ENCODE assay signal across 12 cellular contexts in the genomic region with DNA sequence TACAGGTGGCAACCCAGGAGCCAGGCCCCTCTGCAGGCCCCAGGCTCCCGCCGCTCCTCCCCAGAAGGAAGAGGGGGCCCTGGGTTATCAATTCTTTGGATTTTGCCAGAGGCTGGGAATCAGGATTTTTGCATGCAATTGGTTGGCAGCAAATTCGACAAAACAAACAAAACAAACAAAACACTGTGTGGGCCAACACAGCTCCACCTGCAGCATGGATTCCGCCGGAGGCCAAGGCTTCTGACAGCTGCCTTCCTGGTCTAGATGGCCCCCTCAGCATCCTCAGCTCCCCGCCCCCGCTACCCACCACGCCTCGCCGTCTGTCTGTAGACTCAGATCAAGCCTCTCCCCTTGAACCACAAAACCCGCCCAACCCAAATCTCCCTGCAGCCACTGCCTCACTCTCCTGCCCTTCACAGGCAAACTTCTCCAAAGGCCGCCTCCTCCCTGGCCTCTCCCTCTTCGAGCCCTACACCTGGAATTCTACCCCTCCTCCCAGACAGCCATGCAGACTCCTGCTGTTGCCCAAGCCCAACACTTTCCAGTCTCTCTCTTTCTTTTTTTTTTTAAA. TPM values are rescaled to one million over a fixed set of nuclear protein-coding genes. Genes with fewer than 3 reads are reported as not detected.
DNase-seq lines count a peak whose midpoint lies in the region; ATAC-seq and TF ChIP-seq lines count a peak whose summit lies in the region.
"Had no signal": no experiment of that assay in that cellular context is flagged by ENCODE, and none has a peak within 500 bp of the region (broad histone marks: within the 10 kb centered on the region; RNA-seq: fewer than 3 reads in every experiment).

No MANE protein-coding gene starts in this region.

- no peak overlapping the region for H3K4me3 Mint-ChIP-seq in T-helper 1 cell treated with Interleukin-12 subunit alpha and Interleukin-12 subunit beta and Interleukin-4 antibody, amounts not matched to agents 30 μg/mL and 1 μg/mL, for 36 hours
- peak overlapping the region in 2 of 5 experiments; percentile 18 to 21 for H3K4me3 Mint-ChIP-seq in brain
- no peak overlapping the region for H3K4me3 Mint-ChIP-seq in activated T-helper 2 cell treated with anti-CD3 and anti-CD28 coated beads, Interferon-gamma antibody, Interleukin-2, Interleukin-4, amounts not matched to agents 10 μg/mL and 5 μg/mL and 100 μg/mL, durations not matched to agents 14 hours and 24 hours and 36 hours (ENCODE audit: low read depth)

- peaks cover 18% of the 10 kb centered on the region for H3K27me3 Mint-ChIP-seq in T-helper 1 cell treated with Interleukin-12 subunit alpha and Interleukin-12 subunit beta and Interleukin-4 antibody, amounts not matched to agents 30 μg/mL and 1 μg/mL, for 36 hours (ENCODE audit: low read depth)
- H3K27me3 Mint-ChIP-seq in brain, result peaks cover 2% of the 10 kb centered on the region
- peaks cover 7% of the 10 kb centered on the region for H3K27me3 Mint-ChIP-seq in activated T-helper 2 cell treated with anti-CD3 and anti-CD28 coated beads, Interferon-gamma antibody, Interleukin-2, Interleukin-4, amounts not matched to agents 10 μg/mL and 5 μg/mL and 100 μg/mL, durations not matched to agents 14 hours and 24 hours and 36 hours (ENCODE audit: low read depth)

- ATAC-seq in GM21717 (IDR thresholded peaks at IDR 0.05; ENCODE audit: unreplicated experiment), result no peak

- H3K27ac Mint-ChIP-seq in T-helper 1 cell treated with Interleukin-12 subunit alpha and Interleukin-12 subunit beta and Interleukin-4 antibody, amounts not matched to agents 30 μg/mL and 1 μg/mL, for 36 hours, result peak overlapping the region; percentile 15
- H3K27ac Mint-ChIP-seq in brain, result peak overlapping the region in 4 of 5 experiments; percentile 47 to 93 (median 67)
- H3K27ac Mint-ChIP-seq in activated T-helper 2 cell treated with anti-CD3 and anti-CD28 coated beads, Interferon-gamma antibody, Interleukin-2, Interleukin-4, amounts not matched to agents 10 μg/mL and 5 μg/mL and 100 μg/mL, durations not matched to agents 14 hours and 24 hours and 36 hours, result no peak overlapping the region

- no peak for DNase-seq in T-helper 1 cell
- DNase-seq in NCI-H146 treated with DMSO at 0.1 percent for 48 hours (lab: John Stamatoyannopoulos, UW; ENCODE audit: unreplicated experiment), result peak; percentile 80
- DNase-seq in stimulated activated CD8-positive, alpha-beta memory T cell treated with anti-CD3 and anti-CD28 coated beads, Interleukin-4, amount 100 ng/mL, for 48 hours, result peak; percentile 62
- DNase-seq in middle frontal gyrus (ENCODE audit: extremely low spot score, low spot score), result no peak
- no peak for DNase-seq in activated T-helper 2 cell treated with anti-CD3 and anti-CD28 coated beads, Interferon-gamma antibody, Interleukin-2, Interleukin-4, amounts not matched to agents 10 μg/mL and 5 μg/mL and 100 μg/mL, durations not matched to agents 14 hours and 24 hours and 36 hours (ENCODE audit: low spot score)
- DNase-seq: activated CD4-positive, CD25-positive, alpha-beta regulatory T cell treated with anti-CD3 and anti-CD28 coated beads, Interleukin-2, amount 50 U/mL, for 72 hours; NCI-H446 treated with DMSO at 0.1 percent for 48 hours; occipital lobe; SIG-M5 had no signal

- H3K9me3 Mint-ChIP-seq in T-helper 1 cell treated with Interleukin-12 subunit alpha and Interleukin-12 subunit beta and Interleukin-4 antibody, amounts not matched to agents 30 μg/mL and 1 μg/mL, for 36 hours, result peaks cover 9% of the 10 kb centered on the region
- H3K9me3 Mint-ChIP-seq in brain, result peaks cover 0 to 5% (median 0%) of the 10 kb centered on the region in 5 experiments
- peaks cover 7% of the 10 kb centered on the region for H3K9me3 Mint-ChIP-seq in activated T-helper 2 cell treated with anti-CD3 and anti-CD28 coated beads, Interferon-gamma antibody, Interleukin-2, Interleukin-4, amounts not matched to agents 10 μg/mL and 5 μg/mL and 100 μg/mL, durations not matched to agents 14 hours and 24 hours and 36 hours

- intact Hi-C loops in activated T-helper 2 cell treated with anti-CD3 and anti-CD28 coated beads, Interferon-gamma antibody, Interleukin-2, Interleukin-4, amounts not matched to agents 10 μg/mL and 5 μg/mL and 100 μg/mL, durations not matched to agents 14 hours and 24 hours and 36 hours (cut with micrococcal nuclease), result no loop called here

- peaks cover 4% of the 10 kb centered on the region for H3K4me1 Mint-ChIP-seq in T-helper 1 cell treated with Interleukin-12 subunit alpha and Interleukin-12 subunit beta and Interleukin-4 antibody, amounts not matched to agents 30 μg/mL and 1 μg/mL, for 36 hours (ENCODE audit: low read depth)
- H3K4me1 Mint-ChIP-seq in brain, result peaks cover 42% of the 10 kb centered on the region
- no peaks in the 10 kb centered on the region for H3K4me1 Mint-ChIP-seq in activated T-helper 2 cell treated with anti-CD3 and anti-CD28 coated beads, Interferon-gamma antibody, Interleukin-2, Interleukin-4, amounts not matched to agents 10 μg/mL and 5 μg/mL and 100 μg/mL, durations not matched to agents 14 hours and 24 hours and 36 hours (ENCODE audit: low read depth)

- TF ChIP-seq CTCF in brain (conservative IDR thresholded peaks at IDR 0.05), result no peak

- H3K36me3 Mint-ChIP-seq in T-helper 1 cell treated with Interleukin-12 subunit alpha and Interleukin-12 subunit beta and Interleukin-4 antibody, amounts not matched to agents 30 μg/mL and 1 μg/mL, for 36 hours (ENCODE audit: low read depth), result no peaks in the 10 kb centered on the region
- no peaks in the 10 kb centered on the region for H3K36me3 Mint-ChIP-seq in brain
- H3K36me3 Mint-ChIP-seq in activated T-helper 2 cell treated with anti-CD3 and anti-CD28 coated beads, Interferon-gamma antibody, Interleukin-2, Interleukin-4, amounts not matched to agents 10 μg/mL and 5 μg/mL and 100 μg/mL, durations not matched to agents 14 hours and 24 hours and 36 hours (ENCODE audit: low read depth), result no peaks in the 10 kb centered on the region

RNA-seq across cellular contexts. Expression of a gene that starts 58.0 kb away (rescaled TPM):
- polyA plus RNA-seq in brain (ENCODE audit: insufficient read depth, low read depth, low replicate concordance), result 4.3 TPM
- 0.25 and 0.51 TPM in 2 replicates for total RNA-seq in activated T-helper 2 cell treated with anti-CD3 and anti-CD28 coated beads, Interferon-gamma antibody, Interleukin-2, Interleukin-4, amounts not matched to agents 10 μg/mL and 5 μg/mL and 100 μg/mL, durations not matched to agents 14 hours and 24 hours and 36 hours

Comparison
In these comparisons a context has a peak if more than half of its experiments do, and no peak if none do; other contexts are left out.
1. DNase-seq: peak in NCI-H146 treated with DMSO at 0.1 percent for 48 hours (single experiment) and stimulated activated CD8-positive, alpha-beta memory T cell treated with anti-CD3 and anti-CD28 coated beads, Interleukin-4, amount 100 ng/mL, for 48 hours (single experiment); none in T-helper 1 cell (0 of 5), middle frontal gyrus (single experiment) and activated T-helper 2 cell treated with anti-CD3 and anti-CD28 coated beads, Interferon-gamma antibody, Interleukin-2, Interleukin-4, amounts not matched to agents 10 μg/mL and 5 μg/mL and 100 μg/mL, durations not matched to agents 14 hours and 24 hours and 36 hours (single experiment).